Comparison of ENCODE assay signal across 18 cellular contexts in genomic region chr12:109982211-109982610, GRCh38. TPM values are rescaled to one million over a fixed set of nuclear protein-coding genes. Genes with fewer than 3 reads are reported as not detected.
A peak's percentile ranks its signal among the peaks of the same experiment; 100 is the strongest.
DNase-seq lines count a peak whose midpoint lies in the region; ATAC-seq and TF ChIP-seq lines count a peak whose summit lies in the region.
"Had no signal": no experiment of that assay in that cellular context is flagged by ENCODE, and none has a peak within 500 bp of the region (broad histone marks: within the 10 kb centered on the region; RNA-seq: fewer than 3 reads in every experiment).

No MANE protein-coding gene starts in this region.

- H2AK5ac ChIP-seq in mesendoderm (ENCODE audit: low read length), result no peak overlapping the region

- no peaks in the 10 kb centered on the region for H3K4me1 ChIP-seq in mesendoderm (ENCODE audit: control insufficient read depth, low read depth, low read length)

- CTCF ChIA-PET in T-cell (lab: Charles Lee), result interaction anchor here in 1 of 2 donors (0.7 kb wide), 1 partner anchor 15 kb away, joined by 3 read pairs; no protein-coding TSS in a partner anchor

- no peaks in the 10 kb centered on the region for H3K27me3 Mint-ChIP-seq in activated T-cell treated with anti-CD3 and anti-CD28 coated beads, Interleukin-2, amount 50 U/mL, for 72 hours (ENCODE audit: low read depth)
- H3K27me3 Mint-ChIP-seq in T-cell (no peaks in the 10 kb centered on the region), osteocyte (ENCODE audit: unreplicated experiment) (no peaks in the 10 kb centered on the region)
- H3K27me3 Mint-ChIP-seq: brain had no signal

- H3K56ac ChIP-seq in mesendoderm (ENCODE audit: low read length), result no peak overlapping the region

- peak overlapping the region; percentile 71 for H3K27ac Mint-ChIP-seq in activated T-cell treated with anti-CD3 and anti-CD28 coated beads, Interleukin-2, amount 50 U/mL, for 72 hours
- H3K27ac Mint-ChIP-seq in T-cell (peak overlapping the region; percentile 76 to 85), osteocyte (ENCODE audit: unreplicated experiment) (peak overlapping the region; percentile 89)
- H3K27ac Mint-ChIP-seq: brain had no signal

- H3K18ac ChIP-seq in mesendoderm (ENCODE audit: low read length), result no peak overlapping the region

- H2BK15ac ChIP-seq in mesendoderm (replicated peaks; ENCODE audit: low read depth), result no peak overlapping the region

- no peak overlapping the region for H2BK5ac ChIP-seq in mesendoderm (ENCODE audit: low read length)

- no peak overlapping the region for H3K9ac ChIP-seq in mesendoderm (ENCODE audit: low read length)

- H3K4me1 Mint-ChIP-seq in activated T-cell treated with anti-CD3 and anti-CD28 coated beads, Interleukin-2, amount 50 U/mL, for 72 hours (ENCODE audit: low read depth), result peaks cover 75% of the 10 kb centered on the region
- H3K4me1 Mint-ChIP-seq in T-cell, result peaks cover 28 to 47% (median 31%) of the 10 kb centered on the region in 3 donors
- H3K4me1 Mint-ChIP-seq in osteocyte (ENCODE audit: unreplicated experiment), result peaks cover 23% of the 10 kb centered on the region
- H3K4me1 Mint-ChIP-seq: brain had no signal

- ATAC-seq in activated T-cell treated with anti-CD3 and anti-CD28 coated beads, Interleukin-2, amount 50 U/mL, for 72 hours (replicated peaks in 1 of 2), result no peak
- no peak for ATAC-seq in T-cell (replicated peaks in 1 of 4)

- H2BK120ac ChIP-seq in mesendoderm (ENCODE audit: low read depth, low read length), result no peak overlapping the region

- H3K4me3 ChIP-seq in mesendoderm (ENCODE audit: low read length), result no peak overlapping the region
- H3K4me3 ChIP-seq: lung, SK-N-MC, upper lobe of left lung had no signal

- no peaks in the 10 kb centered on the region for H3K79me1 ChIP-seq in mesendoderm (ENCODE audit: low read length)

- H3K79me2 ChIP-seq in mesendoderm (ENCODE audit: control insufficient read depth, insufficient read depth, low read length), result no peaks in the 10 kb centered on the region

- no peak overlapping the region for H3K4ac ChIP-seq in mesendoderm (ENCODE audit: low read depth, low read length)

- DNase-seq in activated T-cell treated with anti-CD3 and anti-CD28 coated beads, Interleukin-2, amount 50 U/mL, for 72 hours, result no peak
- DNase-seq in activated T-cell treated with anti-CD3 and anti-CD28 coated beads for 4 hours (no peak), T-cell (no peak), dedifferentiated amniotic fluid mesenchymal stem cell (ENCODE audit: extremely low spot score) (peak; percentile 28), osteocyte (ENCODE audit: extremely low spot score, unreplicated experiment) (no peak), NCI-H82 treated with DMSO at 0.1 percent for 48 hours (lab: John Stamatoyannopoulos, UW; ENCODE audit: unreplicated experiment) (no peak), NCI-H1694 (lab: John Stamatoyannopoulos, UW) (no peak), mesendoderm (no peak)
- DNase-seq: foreskin melanocyte; NCI-H146; NCI-H446 treated with DMSO at 0.1 percent for 48 hours; stimulated activated CD4-positive, alpha-beta T cell treated with anti-CD3 and anti-CD28 coated beads, Interleukin-4, amount 100 ng/mL, for 1 hour; upper lobe of left lung; WERI-Rb-1 had no signal

- no peak overlapping the region for H3K4me2 ChIP-seq in mesendoderm (ENCODE audit: low read length)

- H3K9me3 Mint-ChIP-seq in activated T-cell treated with anti-CD3 and anti-CD28 coated beads, Interleukin-2, amount 50 U/mL, for 72 hours, result peaks cover 5 to 6% of the 10 kb centered on the region in 2 donors
- H3K9me3 Mint-ChIP-seq in T-cell, result no peaks in the 10 kb centered on the region
- H3K9me3 Mint-ChIP-seq in osteocyte (ENCODE audit: unreplicated experiment), result peaks cover 7% of the 10 kb centered on the region

- H3K4me3 Mint-ChIP-seq in activated T-cell treated with anti-CD3 and anti-CD28 coated beads, Interleukin-2, amount 50 U/mL, for 72 hours, result peak overlapping the region; percentile 48 to 84
- no peak overlapping the region for H3K4me3 Mint-ChIP-seq in T-cell
- no peak overlapping the region for H3K4me3 Mint-ChIP-seq in osteocyte (ENCODE audit: unreplicated experiment)
- H3K4me3 Mint-ChIP-seq: brain had no signal

- no peak overlapping the region for H4K8ac ChIP-seq in mesendoderm (ENCODE audit: low read depth, low read length)

- H3K36me3 ChIP-seq in mesendoderm (ENCODE audit: control insufficient read depth, insufficient read depth, low read length), result peaks cover 1% of the 10 kb centered on the region

- no peak for TF ChIP-seq CTCF in osteocyte (IDR thresholded peaks at IDR 0.05)

- H3K36me3 Mint-ChIP-seq in activated T-cell treated with anti-CD3 and anti-CD28 coated beads, Interleukin-2, amount 50 U/mL, for 72 hours (ENCODE audit: insufficient read depth in 2 of 2), result peaks cover 31 to 56% of the 10 kb centered on the region in 2 donors
- H3K36me3 Mint-ChIP-seq in T-cell (peaks cover 55% of the 10 kb centered on the region), osteocyte (ENCODE audit: unreplicated experiment) (peaks cover 52% of the 10 kb centered on the region)

- H3K27ac ChIP-seq in mesendoderm (ENCODE audit: low read depth, low read length), result no peak overlapping the region
- H3K27ac ChIP-seq: neutrophil, SK-N-MC, WERI-Rb-1 had no signal

- no peak overlapping the region for H3K23ac ChIP-seq in mesendoderm (ENCODE audit: low read length)

- no peak overlapping the region for H4K5ac ChIP-seq in mesendoderm (ENCODE audit: low read length)

- no peaks in the 10 kb centered on the region for H3K27me3 ChIP-seq in mesendoderm (ENCODE audit: insufficient read depth, low read length, poor library complexity)
- H3K27me3 ChIP-seq: neutrophil, upper lobe of left lung had no signal

- POLR2A ChIA-PET in T-cell (lab: Charles Lee), result interaction anchor here in 1 of 2 donors (0.6 kb wide), 1 partner anchor 42 kb away, joined by 3 read pairs; no protein-coding TSS in a partner anchor

RNA-seq across cellular contexts. Expression of gene GIT2, which starts 14.0 kb away (rescaled TPM):
- 10 to 100 TPM; 70.0 to 74.9 TPM for total RNA-seq in activated T-cell treated with anti-CD3 and anti-CD28 coated beads, Interleukin-2, amount 50 U/mL, for 72 hours
- total RNA-seq in T-cell (100 to 1,000 TPM in 4 of 5 donors, 10 to 100 TPM in 1; 96.7 to 132 (median 108) TPM), osteocyte (49.6 and 52.6 TPM in 2 replicates)
- 11.5 TPM for polyA plus RNA-seq in mesendoderm (2013, experiment 1 of 2)
- polyA plus RNA-seq in mesendoderm (2013, experiment 2 of 2), result 11.8 TPM

RNA-seq across cellular contexts. Expression of gene ANKRD13A, which starts 17.0 kb away (rescaled TPM):
- 10 to 100 TPM; 67.8 to 72.8 TPM for total RNA-seq in activated T-cell treated with anti-CD3 and anti-CD28 coated beads, Interleukin-2, amount 50 U/mL, for 72 hours
- total RNA-seq in T-cell, result 10 to 100 TPM; 63.8 to 87.0 (median 76.8) TPM
- total RNA-seq in osteocyte, result 42.3 and 43.5 TPM in 2 replicates
- 13.3 TPM for polyA plus RNA-seq in mesendoderm (2013, experiment 1 of 2)
- 13.3 TPM for polyA plus RNA-seq in mesendoderm (2013, experiment 2 of 2)

Comparison
In these comparisons a context has a peak if more than half of its experiments do, and no peak if none do; other contexts are left out.
1. H3K4me3 Mint-ChIP-seq: peak in activated T-cell treated with anti-CD3 and anti-CD28 coated beads, Interleukin-2, amount 50 U/mL, for 72 hours (2 of 2); none in T-cell (0 of 3) and osteocyte (single experiment).
2. Peak in every context shown above with its lines, with median percentiles within 50 percentile points of each other: H3K27ac Mint-ChIP-seq.